In the genomic region with DNA sequence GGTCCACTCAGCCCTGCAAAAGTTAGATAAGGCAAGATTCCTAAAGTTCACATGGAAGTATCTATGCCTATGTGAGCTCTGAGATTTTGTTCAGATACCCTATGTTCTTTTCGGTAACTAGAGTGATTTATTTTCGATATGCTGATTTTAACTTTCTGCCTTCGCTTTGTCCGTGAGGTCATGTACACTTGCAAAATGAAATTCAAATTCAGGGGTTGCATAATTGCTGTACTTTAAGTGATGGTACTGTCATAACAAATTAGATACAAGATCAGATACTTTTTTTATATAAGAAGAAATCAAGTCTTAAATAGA, we compare ENCODE assay signal across 8 cellular contexts. TPM values are rescaled to one million over a fixed set of nuclear protein-coding genes. Genes with fewer than 3 reads are reported as not detected.
DNase-seq lines count a peak whose midpoint lies in the region; FAIRE-seq and TF ChIP-seq lines count a peak whose summit lies in the region.

No MANE protein-coding gene starts in this region.

- WGBS in ovary, 3 donors = 2 to 3% (median 2%) methylated on average over 4 of the region's 4 CpGs

- H3K4me3 ChIP-seq in NT2/D1 (ENCODE audit: insufficient read length, low read depth) (peak overlapping the region; percentile 86), epithelial cell of esophagus (ENCODE audit: low read length) (peak overlapping the region; percentile 80), ovary (peak overlapping the region; percentile 89)

- H3K36me3 ChIP-seq in NT2/D1 (ENCODE audit: insufficient read depth, insufficient read length, low read length) = no peaks in the 10 kb centered on the region
- H3K36me3 ChIP-seq in ovary = no peaks in the 10 kb centered on the region

- H3K9ac ChIP-seq in NT2/D1 (ENCODE audit: insufficient read length, low read depth) = peak overlapping the region; percentile 91

- TF ChIP-seq POLR2A in ovary (IDR thresholded peaks at IDR 0.05) (no peak), GM12892 (IDR thresholded peaks at IDR 0.05; ENCODE audit: low read depth, low read length) (no peak)

- H3K27me3 ChIP-seq in NT2/D1 (ENCODE audit: insufficient read depth, insufficient read length) = no peaks in the 10 kb centered on the region
- no peaks in the 10 kb centered on the region for H3K27me3 ChIP-seq in ovary

- TF ChIP-seq CTCF in epithelial cell of esophagus (IDR thresholded peaks at IDR 0.05; ENCODE audit: insufficient read depth, low read depth, low read length, missing control alignments) (no peak), ovary (IDR thresholded peaks at IDR 0.05) (no peak), D721Med (IDR thresholded peaks at IDR 0.05; ENCODE audit: insufficient read depth, missing control alignments) (no peak)

- intact Hi-C loops in ovary (cut with DNase I) = no loop called here

- TF ChIP-seq EP300 in ovary (IDR thresholded peaks at IDR 0.05) = no peak

- peak; percentile 38 for DNase-seq in NCI-H2227 treated with DMSO at 0.1 percent for 48 hours (lab: John Stamatoyannopoulos, UW)
- no peak for DNase-seq in NCI-H2227 (lab: John Stamatoyannopoulos, UW; ENCODE audit: unreplicated experiment)
- DNase-seq in NT2/D1 (ENCODE audit: low read depth, low spot score) = peak; percentile 8
- no peak for DNase-seq in epithelial cell of esophagus (ENCODE audit: low read depth)
- no peak for DNase-seq in ovary
- DNase-seq in GM12892 (ENCODE audit: insufficient read length) = no peak
- DNase-seq in D721Med (ENCODE audit: insufficient read length, low spot score) = no peak
- no peak for DNase-seq in cortex of kidney (lab: John Stamatoyannopoulos, UW)

- peak overlapping the region; percentile 96 to 100 for H3K27ac ChIP-seq in ovary

- H3K9me3 ChIP-seq in NT2/D1 (ENCODE audit: insufficient read depth, low read length) (no peaks in the 10 kb centered on the region), ovary (no peaks in the 10 kb centered on the region)

- no peaks in the 10 kb centered on the region for H3K4me1 ChIP-seq in NT2/D1 (ENCODE audit: insufficient read depth, insufficient read length)
- H3K4me1 ChIP-seq in ovary (ENCODE audit: insufficient read depth) = peaks cover 5% of the 10 kb centered on the region

- FAIRE-seq in GM12892 (lab: Jason Lieb, UNC) = no peak
- FAIRE-seq in D721Med (lab: Jason Lieb, UNC) = no peak

RNA-seq across cellular contexts. Expression of a gene that starts 0.3 kb away (rescaled TPM):
- 10 to 100 TPM; 51.3 to 97.6 (median 89.1) TPM for total RNA-seq in ovary
- 10 to 100 TPM; 23.5 to 55.9 TPM for polyA plus RNA-seq in ovary
- polyA plus RNA-seq in GM12892 (2012; ENCODE audit: missing spikeins) = 45.4 TPM

RNA-seq across cellular contexts. Expression of a gene that starts 40.5 kb away (rescaled TPM):
- total RNA-seq in ovary = 10 to 100 TPM; 21.1 to 55.5 (median 34.5) TPM
- polyA plus RNA-seq in ovary = 1 to 10 TPM; 3.2 to 5.0 TPM
- polyA plus RNA-seq in GM12892 (2012; ENCODE audit: missing spikeins) = 0.36 TPM

Comparison
In these comparisons a context has a peak if more than half of its experiments do, and no peak if none do; other contexts are left out.
1. DNase-seq: peak in NCI-H2227 treated with DMSO at 0.1 percent for 48 hours (single experiment) and NT2/D1 (single experiment); none in NCI-H2227 (single experiment), epithelial cell of esophagus (single experiment), ovary (0 of 5), GM12892 (single experiment), D721Med (single experiment) and cortex of kidney (single experiment).
2. Peak in every context shown above with its lines, with median percentiles within 50 percentile points of each other: H3K4me3 ChIP-seq.